ENCODE assay signal across 19 cellular contexts in genomic region chrX:86154586-86154985, GRCh38. TPM values are rescaled to one million over a fixed set of nuclear protein-coding genes. Genes with fewer than 3 reads are reported as not detected.
"Had no signal": no experiment of that assay in that cellular context is flagged by ENCODE, and none has a peak within 500 bp of the region (broad histone marks: within the 10 kb centered on the region; RNA-seq: fewer than 3 reads in every experiment).

No MANE protein-coding gene starts in this region.

- H3K4me3 ChIP-seq: coronary artery, heart right ventricle, mucosa of descending colon, tibial artery, upper lobe of right lung, vagina had no signal

- H3K36me3 ChIP-seq: heart right ventricle, tibial artery, upper lobe of right lung, vagina had no signal

- H3K27ac ChIP-seq: coronary artery, heart right ventricle, tibial artery, upper lobe of right lung, vagina had no signal

- H3K9me3 ChIP-seq: heart right ventricle, mucosa of descending colon, tibial artery, upper lobe of right lung, vagina had no signal

- H3K4me1 ChIP-seq: heart right ventricle, upper lobe of right lung had no signal

- DNase-seq: effector CD4-positive, alpha-beta T cell; heart right ventricle; hypothalamus; islet precursor cell; mucosa of descending colon; naive thymus-derived CD8-positive, alpha-beta T cell; posterior cingulate gyrus; right cardiac atrium; stimulated activated CD4-positive, alpha-beta T cell treated with anti-CD3 and anti-CD28 coated beads, Interleukin-15, amount 100 ng/mL, for 24 hours; stimulated activated CD4-positive, alpha-beta T cell treated with anti-CD3 and anti-CD28 coated beads, Interleukin-1b, Interleukin-23, amount 100 ng/mL, for 48 hours; stimulated activated CD4-positive, alpha-beta T cell treated with anti-CD3 and anti-CD28 coated beads, Interleukin-4, amount 100 ng/mL, for 24 hours; tibial artery; upper lobe of right lung had no signal

- H3K27me3 ChIP-seq: tibial artery, vagina had no signal

RNA-seq across cellular contexts. Expression of gene DACH2, which starts 6.3 kb away (rescaled TPM):
- total RNA-seq: dermis microvascular lymphatic vessel endothelial cell; glomerular endothelial cell; heart right ventricle; left lobe of liver; naive thymus-derived CD8-positive, alpha-beta T cell; osteocyte; upper lobe of right lung; vagina had no signal
- polyA plus RNA-seq: heart right ventricle; naive thymus-derived CD8-positive, alpha-beta T cell had no signal
